10 cellular contexts compared by ENCODE assay signal in the genomic region with DNA sequence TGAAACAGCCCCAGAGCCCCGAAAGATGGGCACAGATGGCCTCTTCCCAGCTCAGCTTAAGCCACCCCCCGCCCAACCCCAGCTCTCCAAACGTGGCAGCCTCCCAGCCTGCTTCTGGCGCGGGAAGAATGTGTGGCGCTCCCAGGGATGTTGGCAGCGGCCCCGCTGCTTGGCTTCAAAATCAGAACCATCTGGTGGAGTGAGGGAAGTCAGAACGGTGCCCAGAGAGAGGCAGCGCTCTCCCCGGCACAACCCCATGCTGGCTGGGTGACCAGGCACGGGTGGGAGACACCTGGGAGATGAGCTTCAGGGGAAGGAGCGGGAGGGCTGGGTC.
DNase-seq lines count a peak whose midpoint lies in the region; ATAC-seq and TF ChIP-seq lines count a peak whose summit lies in the region.
"Had no signal": no experiment of that assay in that cellular context is flagged by ENCODE, and none has a peak within 500 bp of the region (broad histone marks: within the 10 kb centered on the region; RNA-seq: fewer than 3 reads in every experiment).

No MANE protein-coding gene starts in this region.

- H3K36me3 ChIP-seq in WERI-Rb-1, result peaks cover 27% of the 10 kb centered on the region
- peaks cover 0 to 3% (median 0%) of the 10 kb centered on the region in 9 donors for H3K36me3 ChIP-seq in heart right ventricle
- no peaks in the 10 kb centered on the region for H3K36me3 ChIP-seq in rectal smooth muscle tissue (ENCODE audit: control insufficient read depth, insufficient read depth, low read length)
- no peaks in the 10 kb centered on the region for H3K36me3 ChIP-seq in MM.1S (replicated peaks; ENCODE audit: insufficient read depth, low read length)
- no peaks in the 10 kb centered on the region for H3K36me3 ChIP-seq in esophagus squamous epithelium

- H4K20me1 ChIP-seq in MM.1S (ENCODE audit: insufficient read depth, low read length), result no peaks in the 10 kb centered on the region

- DNase-seq in DMS 273 treated with DMSO at 0.1 percent for 48 hours (lab: John Stamatoyannopoulos, UW) (peak; percentile 73), WERI-Rb-1 (peak; percentile 87), heart right ventricle (peak; percentile 82 to 86), MM.1S (no peak), esophagus squamous epithelium (lab: John Stamatoyannopoulos, UW) (no peak)
- no peak for DNase-seq in activated CD4-positive, alpha-beta T cell treated with anti-CD3 and anti-CD28 coated beads, Interleukin-2, amount 50 U/mL, for 4 hours
- DNase-seq: T-helper 2 cell had no signal

- H3K4me2 ChIP-seq in MM.1S (ENCODE audit: low read depth, low read length), result no peak overlapping the region

- ATAC-seq in heart right ventricle (peak; percentile 72 to 95 (median 90)), HG03045 (IDR thresholded peaks at IDR 0.05; ENCODE audit: unreplicated experiment) (no peak)
- ATAC-seq: activated naive CD4-positive, alpha-beta T cell treated with anti-CD3 and anti-CD28 coated beads, Interleukin-2, amount 50 U/mL, for 72 hours had no signal

- TF ChIP-seq CTCF in WERI-Rb-1 (IDR thresholded peaks at IDR 0.05; ENCODE audit: low read depth, low read length) (no peak), heart right ventricle (IDR thresholded peaks at IDR 0.05) (no peak), MM.1S (IDR thresholded peaks at IDR 0.05; ENCODE audit: low read length) (no peak), esophagus squamous epithelium (IDR thresholded peaks at IDR 0.05) (no peak)

- no peaks in the 10 kb centered on the region for H3K79me2 ChIP-seq in MM.1S (ENCODE audit: low read length)

- 43 to 57% methylated on average over 13 of the region's 13 CpGs for WGBS in heart right ventricle, 2 donors
- WGBS in esophagus squamous epithelium, 2 donors, result 35 to 82% methylated on average over 2 to 7 of the region's 13 CpGs

- no peaks in the 10 kb centered on the region for H3K9me3 ChIP-seq in WERI-Rb-1 (ENCODE audit: severe bottlenecking)
- no peaks in the 10 kb centered on the region for H3K9me3 ChIP-seq in heart right ventricle
- no peaks in the 10 kb centered on the region for H3K9me3 ChIP-seq in MM.1S (replicated peaks; ENCODE audit: insufficient read depth, low read length)
- H3K9me3 ChIP-seq in esophagus squamous epithelium, result no peaks in the 10 kb centered on the region

- no peak overlapping the region for H3K9ac ChIP-seq in rectal smooth muscle tissue (ENCODE audit: low read length)
- no peak overlapping the region for H3K9ac ChIP-seq in MM.1S (ENCODE audit: low read length)

- H3F3A ChIP-seq in MM.1S (ENCODE audit: insufficient read depth, low read length), result no peaks in the 10 kb centered on the region

- intact Hi-C loops in heart right ventricle (cut with DNase I) (no loop called here), esophagus squamous epithelium (cut with DNase I) (no loop called here)

- no peak for TF ChIP-seq POLR2A in esophagus squamous epithelium (IDR thresholded peaks at IDR 0.05)

- peaks cover 3 to 35% (median 9%) of the 10 kb centered on the region in 9 donors for H3K4me1 ChIP-seq in heart right ventricle
- H3K4me1 ChIP-seq in rectal smooth muscle tissue (ENCODE audit: control insufficient read depth, insufficient read depth, low read length), result peaks cover 26% of the 10 kb centered on the region
- no peaks in the 10 kb centered on the region for H3K4me1 ChIP-seq in MM.1S (ENCODE audit: low read length)
- H3K4me1 ChIP-seq in esophagus squamous epithelium, result peaks cover 4 to 19% (median 4%) of the 10 kb centered on the region in 3 donors

- no peaks in the 10 kb centered on the region for H3K9me2 ChIP-seq in MM.1S (replicated peaks; ENCODE audit: insufficient read depth, low read length)

- H3K27me3 ChIP-seq in WERI-Rb-1 (ENCODE audit: insufficient read depth, low read depth, severe bottlenecking) (no peaks in the 10 kb centered on the region), heart right ventricle (no peaks in the 10 kb centered on the region), rectal smooth muscle tissue (ENCODE audit: control insufficient read depth, insufficient read depth, low read length) (no peaks in the 10 kb centered on the region), MM.1S (replicated peaks; ENCODE audit: insufficient read depth, low read length) (0 out of 2 replicates have a peak, but pooled peaks cover 7% of the 10 kb centered on the region), esophagus squamous epithelium (no peaks in the 10 kb centered on the region)

- H2AFZ ChIP-seq in MM.1S (ENCODE audit: low read length), result no peak overlapping the region

- no peak overlapping the region for H3K4me3 ChIP-seq in WERI-Rb-1 (ENCODE audit: low read depth, low read length)
- peak overlapping the region in 3 of 10 donors; percentile 8 to 15 (median 13) for H3K4me3 ChIP-seq in heart right ventricle
- peak overlapping the region; percentile 14 for H3K4me3 ChIP-seq in rectal smooth muscle tissue (ENCODE audit: low read length)
- no peak overlapping the region for H3K4me3 ChIP-seq in MM.1S (ENCODE audit: low read length)
- peak overlapping the region in 1 of 4 donors; percentile 42 for H3K4me3 ChIP-seq in esophagus squamous epithelium

- H3K27ac ChIP-seq in WERI-Rb-1 (peak overlapping the region; percentile 64), heart right ventricle (peak overlapping the region in 8 of 10 donors; percentile 23 to 82 (median 65)), rectal smooth muscle tissue (ENCODE audit: low read depth, low read length) (peak overlapping the region; percentile 78), MM.1S (ENCODE audit: low read length) (no peak overlapping the region), esophagus squamous epithelium (peak overlapping the region in 2 of 4 donors; percentile 14 to 23)

Comparison
In these comparisons a context has a peak if more than half of its experiments do, and no peak if none do; other contexts are left out.
1. DNase-seq: peak in DMS 273 treated with DMSO at 0.1 percent for 48 hours (single experiment), WERI-Rb-1 (single experiment) and heart right ventricle (2 of 2); none in MM.1S (single experiment), esophagus squamous epithelium (single experiment) and activated CD4-positive, alpha-beta T cell treated with anti-CD3 and anti-CD28 coated beads, Interleukin-2, amount 50 U/mL, for 4 hours (0 of 2).